Comparison of ENCODE assay signal across 1 cellular context in genomic region chr14:32354716-32355115, GRCh38.
TF ChIP-seq lines count a peak whose summit lies in the region.

No MANE protein-coding gene starts in this region.

TF ChIP-seq in GM23338, 12 proteins besides CTCF, POLR2A, EP300 and RAD21 (continued from another document):
- TF ChIP-seq ZNF462 (CRISPR knock-in tag; IDR thresholded peaks at IDR 0.05): no peak
TF ChIP-seq in GM23338: peak in this region for 0.
